19 cellular contexts compared by ENCODE assay signal in genomic region chr10:122828716-122829255, GRCh38. TPM values are rescaled to one million over a fixed set of nuclear protein-coding genes. Genes with fewer than 3 reads are reported as not detected.
DNase-seq lines count a peak whose midpoint lies in the region; ATAC-seq and TF ChIP-seq lines count a peak whose summit lies in the region.
"Had no signal": no experiment of that assay in that cellular context is flagged by ENCODE, and none has a peak within 500 bp of the region (broad histone marks: within the 10 kb centered on the region; RNA-seq: fewer than 3 reads in every experiment).

No MANE protein-coding gene starts in this region.

- no peak overlapping the region for H3K27ac Mint-ChIP-seq in stimulated activated effector memory CD8-positive, alpha-beta T cell treated with anti-CD3 and anti-CD28 coated beads, Interleukin-12 subunit alpha, Interleukin-12 subunit beta, amount 100 ng/mL, for 72 hours
- H3K27ac Mint-ChIP-seq in type B pancreatic cell = no peak overlapping the region
- H3K27ac Mint-ChIP-seq: B cell; CD4-positive, alpha-beta T cell; CD8-positive, alpha-beta T cell had no signal

- ATAC-seq in body of pancreas (peak; percentile 9), HG03571 (IDR thresholded peaks at IDR 0.05; ENCODE audit: unreplicated experiment) (no peak)
- peak; percentile 13 for ATAC-seq in stimulated activated effector memory CD8-positive, alpha-beta T cell treated with anti-CD3 and anti-CD28 coated beads, Interleukin-12 subunit alpha, Interleukin-12 subunit beta, amount 100 ng/mL, for 72 hours
- ATAC-seq: CD8-positive, alpha-beta T cell had no signal

- no peak overlapping the region for H3K4me3 Mint-ChIP-seq in stimulated activated effector memory CD8-positive, alpha-beta T cell treated with anti-CD3 and anti-CD28 coated beads, Interleukin-12 subunit alpha, Interleukin-12 subunit beta, amount 100 ng/mL, for 72 hours
- no peak overlapping the region for H3K4me3 Mint-ChIP-seq in type B pancreatic cell
- H3K4me3 Mint-ChIP-seq: B cell; CD4-positive, alpha-beta T cell; CD8-positive, alpha-beta T cell had no signal

- TF ChIP-seq POLR2A in body of pancreas (IDR thresholded peaks at IDR 0.05) = peak in 1 of 3 donors; percentile 12

- DNase-seq in body of pancreas (peak in 2 of 4 donors; percentile 22 to 35), islet precursor cell (peak; percentile 32), SHP77 treated with DMSO at 0.1 percent for 48 hours (lab: John Stamatoyannopoulos, UW) (no peak), SW 1271 (lab: John Stamatoyannopoulos, UW) (no peak), type B pancreatic cell (ENCODE audit: extremely low spot score, unreplicated experiment) (no peak)
- no peak for DNase-seq in stimulated activated effector memory CD8-positive, alpha-beta T cell treated with anti-CD3 and anti-CD28 coated beads, Interleukin-12 subunit alpha, Interleukin-12 subunit beta, amount 100 ng/mL, for 72 hours (ENCODE audit: low spot score in 2 of 2)
- DNase-seq: 8988T; ACHN; AML-193; Caco-2; Calu3; CD4-positive, alpha-beta T cell; CD8-positive, alpha-beta T cell; DMS79 treated with DMSO at 0.1 percent for 48 hours; GF-D8 had no signal

- peaks cover 27% of the 10 kb centered on the region for H3K36me3 Mint-ChIP-seq in stimulated activated effector memory CD8-positive, alpha-beta T cell treated with anti-CD3 and anti-CD28 coated beads, Interleukin-12 subunit alpha, Interleukin-12 subunit beta, amount 100 ng/mL, for 72 hours
- no peaks in the 10 kb centered on the region for H3K36me3 Mint-ChIP-seq in type B pancreatic cell

- H3K9me3 ChIP-seq in body of pancreas = no peaks in the 10 kb centered on the region
- H3K9me3 ChIP-seq: BLaER1 treated with 17β-estradiol and CSF1 and Interleukin-3, amounts not matched to agents 10 nM and 100 nM; Caco-2 had no signal

- H3K27me3 Mint-ChIP-seq in type B pancreatic cell = peaks cover 23% of the 10 kb centered on the region

- peak overlapping the region in 3 of 4 donors; percentile 3 to 71 (median 69) for H3K27ac ChIP-seq in body of pancreas
- H3K27ac ChIP-seq: BLaER1 treated with 17β-estradiol and CSF1 and Interleukin-3, amounts not matched to agents 10 nM and 100 nM; C4-2B had no signal

- H3K4me3 ChIP-seq in body of pancreas = no peak overlapping the region
- H3K4me3 ChIP-seq: BLaER1 treated with 17β-estradiol and CSF1 and Interleukin-3, amounts not matched to agents 10 nM and 100 nM had no signal

- H3K9me3 Mint-ChIP-seq in stimulated activated effector memory CD8-positive, alpha-beta T cell treated with anti-CD3 and anti-CD28 coated beads, Interleukin-12 subunit alpha, Interleukin-12 subunit beta, amount 100 ng/mL, for 72 hours = peaks cover 3% of the 10 kb centered on the region
- no peaks in the 10 kb centered on the region for H3K9me3 Mint-ChIP-seq in type B pancreatic cell
- H3K9me3 Mint-ChIP-seq: CD4-positive, alpha-beta T cell; CD8-positive, alpha-beta T cell had no signal

- no peak for TF ChIP-seq CTCF in body of pancreas (IDR thresholded peaks at IDR 0.05)
- no peak for TF ChIP-seq CTCF in type B pancreatic cell (conservative IDR thresholded peaks at IDR 0.05)

- peaks cover 3 to 12% of the 10 kb centered on the region in 2 donors for H3K36me3 ChIP-seq in body of pancreas (replicated peaks in 1 of 2; ENCODE audit: insufficient read depth in 1 of 2, low read depth in 2 of 2)
- H3K36me3 ChIP-seq: BLaER1 treated with 17β-estradiol and CSF1 and Interleukin-3, amounts not matched to agents 10 nM and 100 nM had no signal

- no peaks in the 10 kb centered on the region for H3K4me1 ChIP-seq in body of pancreas
- H3K4me1 ChIP-seq: Caco-2 had no signal

- H3K27me3 ChIP-seq in body of pancreas = no peaks in the 10 kb centered on the region
- H3K27me3 ChIP-seq: BLaER1 treated with 17β-estradiol and CSF1 and Interleukin-3, amounts not matched to agents 10 nM and 100 nM had no signal

- intact Hi-C loops in body of pancreas (cut with DNase I) = no loop called here

- H3K4me1 Mint-ChIP-seq in stimulated activated effector memory CD8-positive, alpha-beta T cell treated with anti-CD3 and anti-CD28 coated beads, Interleukin-12 subunit alpha, Interleukin-12 subunit beta, amount 100 ng/mL, for 72 hours = no peaks in the 10 kb centered on the region
- no peaks in the 10 kb centered on the region for H3K4me1 Mint-ChIP-seq in type B pancreatic cell (ENCODE audit: unreplicated experiment)
- H3K4me1 Mint-ChIP-seq: B cell had no signal

- WGBS in body of pancreas, 2 donors = 48 to 66% methylated on average over 4 of the region's 4 CpGs

RNA-seq across cellular contexts. Expression of gene CUZD1, which starts 16.9 kb away (rescaled TPM):
- 100 to 1,000 TPM; 225 to 837 TPM for total RNA-seq in body of pancreas
- 0.86 TPM in 1 of 2 replicates, not detected in the other for total RNA-seq in type B pancreatic cell (ENCODE audit: low replicate concordance)

RNA-seq across cellular contexts. Expression of gene FAM24B, which starts 50.6 kb away (rescaled TPM):
- total RNA-seq in body of pancreas (1 to 10 TPM; 4.3 to 7.0 TPM), type B pancreatic cell (ENCODE audit: low replicate concordance) (1.2 TPM in 1 of 2 replicates, not detected in the other)

Comparison
In these comparisons a context has a peak if more than half of its experiments do, and no peak if none do; other contexts are left out.
1. RNA of gene CUZD1, which starts 16.9 kb away (total RNA-seq): 225 to 837 TPM in body of pancreas; 0.86 TPM in type B pancreatic cell; every median in the first group is over 100 times any median in the second.